1 cellular context compared by ENCODE assay signal in the genomic region with DNA sequence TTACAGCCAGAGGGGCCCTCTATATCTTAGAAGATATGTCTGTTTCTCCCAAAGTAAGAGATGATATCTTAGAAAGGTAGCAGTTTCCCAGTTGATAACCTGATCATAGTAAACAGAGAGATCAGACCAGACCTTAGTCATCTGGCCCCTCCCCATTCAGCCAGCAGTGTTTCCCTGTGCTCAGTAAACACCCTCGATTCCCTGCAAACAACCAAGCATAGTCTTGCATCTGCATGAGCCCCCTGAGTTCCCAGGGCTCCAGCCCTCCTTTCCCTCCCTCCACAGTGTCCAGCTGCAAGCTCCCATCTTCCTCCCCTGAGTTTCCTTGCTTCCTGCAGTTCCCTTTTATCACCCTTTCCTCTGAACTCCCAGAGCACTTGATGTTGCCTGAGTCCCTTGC.
TF ChIP-seq lines count a peak whose summit lies in the region.

No MANE protein-coding gene starts in this region.

TF ChIP-seq in WTC11, 78 proteins besides CTCF, POLR2A, EP300 and RAD21 (continued from another document):
- TF ChIP-seq, protein P1, sequence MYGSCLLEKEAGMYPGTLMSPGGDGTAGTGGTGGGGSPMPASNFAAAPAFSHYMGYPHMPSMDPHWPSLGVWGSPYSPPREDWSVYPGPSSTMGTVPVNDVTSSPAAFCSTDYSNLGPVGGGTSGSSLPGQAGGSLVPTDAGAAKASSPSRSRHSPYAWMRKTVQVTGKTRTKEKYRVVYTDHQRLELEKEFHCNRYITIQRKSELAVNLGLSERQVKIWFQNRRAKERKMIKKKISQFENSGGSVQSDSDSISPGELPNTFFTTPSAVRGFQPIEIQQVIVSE (CRISPR knock-in tag; IDR thresholded peaks at IDR 0.05; ENCODE audit: borderline replicate concordance): no peak
- TF ChIP-seq, protein P2, sequence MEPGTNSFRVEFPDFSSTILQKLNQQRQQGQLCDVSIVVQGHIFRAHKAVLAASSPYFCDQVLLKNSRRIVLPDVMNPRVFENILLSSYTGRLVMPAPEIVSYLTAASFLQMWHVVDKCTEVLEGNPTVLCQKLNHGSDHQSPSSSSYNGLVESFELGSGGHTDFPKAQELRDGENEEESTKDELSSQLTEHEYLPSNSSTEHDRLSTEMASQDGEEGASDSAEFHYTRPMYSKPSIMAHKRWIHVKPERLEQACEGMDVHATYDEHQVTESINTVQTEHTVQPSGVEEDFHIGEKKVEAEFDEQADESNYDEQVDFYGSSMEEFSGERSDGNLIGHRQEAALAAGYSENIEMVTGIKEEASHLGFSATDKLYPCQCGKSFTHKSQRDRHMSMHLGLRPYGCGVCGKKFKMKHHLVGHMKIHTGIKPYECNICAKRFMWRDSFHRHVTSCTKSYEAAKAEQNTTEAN (CRISPR knock-in tag; IDR thresholded peaks at IDR 0.05): no peak
- TF ChIP-seq TEAD4 (CRISPR knock-in tag; IDR thresholded peaks at IDR 0.05) (no peak), ZNF138 (CRISPR knock-in tag; conservative IDR thresholded peaks at IDR 0.05) (no peak), JAZF1 (CRISPR knock-in tag; IDR thresholded peaks at IDR 0.05) (no peak)
- TF ChIP-seq, protein P3, sequence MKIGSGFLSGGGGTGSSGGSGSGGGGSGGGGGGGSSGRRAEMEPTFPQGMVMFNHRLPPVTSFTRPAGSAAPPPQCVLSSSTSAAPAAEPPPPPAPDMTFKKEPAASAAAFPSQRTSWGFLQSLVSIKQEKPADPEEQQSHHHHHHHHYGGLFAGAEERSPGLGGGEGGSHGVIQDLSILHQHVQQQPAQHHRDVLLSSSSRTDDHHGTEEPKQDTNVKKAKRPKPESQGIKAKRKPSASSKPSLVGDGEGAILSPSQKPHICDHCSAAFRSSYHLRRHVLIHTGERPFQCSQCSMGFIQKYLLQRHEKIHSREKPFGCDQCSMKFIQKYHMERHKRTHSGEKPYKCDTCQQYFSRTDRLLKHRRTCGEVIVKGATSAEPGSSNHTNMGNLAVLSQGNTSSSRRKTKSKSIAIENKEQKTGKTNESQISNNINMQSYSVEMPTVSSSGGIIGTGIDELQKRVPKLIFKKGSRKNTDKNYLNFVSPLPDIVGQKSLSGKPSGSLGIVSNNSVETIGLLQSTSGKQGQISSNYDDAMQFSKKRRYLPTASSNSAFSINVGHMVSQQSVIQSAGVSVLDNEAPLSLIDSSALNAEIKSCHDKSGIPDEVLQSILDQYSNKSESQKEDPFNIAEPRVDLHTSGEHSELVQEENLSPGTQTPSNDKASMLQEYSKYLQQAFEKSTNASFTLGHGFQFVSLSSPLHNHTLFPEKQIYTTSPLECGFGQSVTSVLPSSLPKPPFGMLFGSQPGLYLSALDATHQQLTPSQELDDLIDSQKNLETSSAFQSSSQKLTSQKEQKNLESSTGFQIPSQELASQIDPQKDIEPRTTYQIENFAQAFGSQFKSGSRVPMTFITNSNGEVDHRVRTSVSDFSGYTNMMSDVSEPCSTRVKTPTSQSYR (CRISPR knock-in tag; IDR thresholded peaks at IDR 0.05): no peak
